In genomic region chr10:110783509-110784103, GRCh38 we compare ENCODE assay signal across 8 cellular contexts.
DNase-seq lines count a peak whose midpoint lies in the region; ATAC-seq, FAIRE-seq and TF ChIP-seq lines count a peak whose summit lies in the region.

No MANE protein-coding gene starts in this region.

- peaks cover 0 to 4% of the 10 kb centered on the region in 2 donors for H3K4me1 ChIP-seq in kidney (ENCODE audit: control insufficient read depth in 1 of 2, insufficient read depth in 1 of 2, low read depth in 1 of 2, low read length in 2 of 2)

- CTCF ChIA-PET in activated CD8-positive, alpha-beta T cell treated with anti-CD3 and anti-CD28 coated beads for 36 hours (lab: Charles Lee) = interaction anchor here (1.2 to 2.2 kb wide), 2 partner anchors 10 to 14 kb away, joined by 3 to 7 read pairs; no protein-coding TSS in a partner anchor

- peak; percentile 14 for TF ChIP-seq CTCF in activated CD8-positive, alpha-beta T cell treated with anti-CD3 and anti-CD28 coated beads for 36 hours (IDR thresholded peaks at IDR 0.05)
- TF ChIP-seq CTCF in kidney (IDR thresholded peaks at IDR 0.05; ENCODE audit: borderline replicate concordance, extremely low read depth, insufficient read depth) = no peak

- H3K9me3 ChIP-seq in kidney (ENCODE audit: control insufficient read depth in 1 of 2, low read length in 2 of 2) = no peaks in the 10 kb centered on the region

- no peak overlapping the region for H3K27ac ChIP-seq in kidney (ENCODE audit: low read depth in 2 of 2, low read length in 2 of 2)

- no peak overlapping the region for H3K9ac ChIP-seq in kidney (ENCODE audit: low read length in 2 of 2)

- peaks cover 67% of the 10 kb centered on the region for H3K4me1 Mint-ChIP-seq in activated CD8-positive, alpha-beta T cell treated with anti-CD3 and anti-CD28 coated beads for 36 hours (ENCODE audit: low read depth)

- H3K27ac Mint-ChIP-seq in activated CD8-positive, alpha-beta T cell treated with anti-CD3 and anti-CD28 coated beads for 36 hours = peak overlapping the region; percentile 98

- no peak for FAIRE-seq in kidney (lab: Jason Lieb, UNC)

- ATAC-seq in activated CD8-positive, alpha-beta T cell treated with anti-CD3 and anti-CD28 coated beads for 36 hours = peak; percentile 53
- ATAC-seq in HG03432 (IDR thresholded peaks at IDR 0.05; ENCODE audit: unreplicated experiment) = no peak

- POLR2A ChIA-PET in activated CD8-positive, alpha-beta T cell treated with anti-CD3 and anti-CD28 coated beads for 36 hours (lab: Charles Lee) = interaction anchor here (0.8 to 3.7 kb wide), 4 partner anchors 10 to 35 kb away, joined by 3 to 18 read pairs (median 4); no protein-coding TSS in a partner anchor

- peaks cover 9% of the 10 kb centered on the region for H3K9me3 Mint-ChIP-seq in activated CD8-positive, alpha-beta T cell treated with anti-CD3 and anti-CD28 coated beads for 36 hours

- H3K36me3 ChIP-seq in kidney (ENCODE audit: control insufficient read depth in 1 of 2, insufficient read depth in 2 of 2, low read length in 2 of 2) = no peaks in the 10 kb centered on the region

- peaks cover 13% of the 10 kb centered on the region for H3K36me3 Mint-ChIP-seq in activated CD8-positive, alpha-beta T cell treated with anti-CD3 and anti-CD28 coated beads for 36 hours (ENCODE audit: low read depth)

- intact Hi-C loops in activated CD8-positive, alpha-beta T cell treated with anti-CD3 and anti-CD28 coated beads for 36 hours (cut with micrococcal nuclease) = no loop called here
- intact Hi-C loops in kidney (cut with DNase I) = no loop called here

- DNase-seq in EH (ENCODE audit: low read depth) (peak; percentile 26), GM03348 (ENCODE audit: low spot score) (no peak), kidney (no peak), NCI-H1048 (lab: John Stamatoyannopoulos, UW) (no peak)
- peak; percentile 94 for DNase-seq in activated CD8-positive, alpha-beta T cell treated with anti-CD3 and anti-CD28 coated beads for 36 hours
- peak; percentile 81 for DNase-seq in central memory CD4-positive, alpha-beta T cell
- DNase-seq in stimulated activated CD4-positive, alpha-beta T cell treated with anti-CD3 and anti-CD28 coated beads, Interleukin-1b, Interleukin-23, amount 100 ng/mL, for 4 hours (ENCODE audit: low read depth in 2 of 2) = peak; percentile 60 to 66

- H3K4me3 ChIP-seq in kidney (ENCODE audit: low read length in 2 of 2) = no peak overlapping the region

- peak overlapping the region; percentile 25 for H3K4me3 Mint-ChIP-seq in activated CD8-positive, alpha-beta T cell treated with anti-CD3 and anti-CD28 coated beads for 36 hours

- H3K27me3 Mint-ChIP-seq in activated CD8-positive, alpha-beta T cell treated with anti-CD3 and anti-CD28 coated beads for 36 hours = no peaks in the 10 kb centered on the region

Comparison
In these comparisons a context has a peak if more than half of its experiments do, and no peak if none do; other contexts are left out.
1. DNase-seq: peak in EH (single experiment), activated CD8-positive, alpha-beta T cell treated with anti-CD3 and anti-CD28 coated beads for 36 hours (single experiment), central memory CD4-positive, alpha-beta T cell (single experiment) and stimulated activated CD4-positive, alpha-beta T cell treated with anti-CD3 and anti-CD28 coated beads, Interleukin-1b, Interleukin-23, amount 100 ng/mL, for 4 hours (2 of 2); none in GM03348 (single experiment), kidney (single experiment) and NCI-H1048 (single experiment).